15 cellular contexts compared by ENCODE assay signal in genomic region chr10:14907591-14907990, GRCh38. TPM values are rescaled to one million over a fixed set of nuclear protein-coding genes. Genes with fewer than 3 reads are reported as not detected.
"Had no signal": no experiment of that assay in that cellular context is flagged by ENCODE, and none has a peak within 500 bp of the region (broad histone marks: within the 10 kb centered on the region; RNA-seq: fewer than 3 reads in every experiment).

No MANE protein-coding gene starts in this region.

RNA-seq across cellular contexts. Expression of gene MEIG1, which starts 51.6 kb away (rescaled TPM):
- total RNA-seq: natural killer cell; natural killer cell treated with Interleukin-12 subunit alpha and Interleukin-12 subunit beta and Interleukin-15 and Interleukin-18, amount 100 ng/mL, for 72 hours; occipital lobe; omental fat pad; osteoblast; posterior vena cava; psoas muscle; pulmonary artery endothelial cell; right atrium auricular region; right cardiac atrium; sciatic nerve; skeletal muscle tissue; smooth muscle cell; spleen had no signal
- polyA plus RNA-seq: sigmoid colon, smooth muscle cell had no signal
